ENCODE assay signal across 18 cellular contexts in genomic region chr15:85429522-85429921, GRCh38. TPM values are rescaled to one million over a fixed set of nuclear protein-coding genes. Genes with fewer than 3 reads are reported as not detected.
A peak's percentile ranks its signal among the peaks of the same experiment; 100 is the strongest.
DNase-seq lines count a peak whose midpoint lies in the region; ATAC-seq, FAIRE-seq and TF ChIP-seq lines count a peak whose summit lies in the region.
"Had no signal": no experiment of that assay in that cellular context is flagged by ENCODE, and none has a peak within 500 bp of the region (broad histone marks: within the 10 kb centered on the region; RNA-seq: fewer than 3 reads in every experiment).

No MANE protein-coding gene starts in this region.

- no peak overlapping the region for H4K91ac ChIP-seq in trophoblast cell (ENCODE audit: low read depth, low read length)

- H3K27me3 ChIP-seq in KMS-11 (ENCODE audit: insufficient read depth, low read depth) (no peaks in the 10 kb centered on the region), astrocyte (ENCODE audit: insufficient read depth, low read length) (no peaks in the 10 kb centered on the region), trophoblast cell (ENCODE audit: insufficient read depth, low read length) (no peaks in the 10 kb centered on the region)
- H3K27me3 ChIP-seq: MG63 had no signal

- no peaks in the 10 kb centered on the region for H3K79me1 ChIP-seq in trophoblast cell (ENCODE audit: low read length)

- TF ChIP-seq CTCF in KMS-11 (conservative IDR thresholded peaks at IDR 0.05; ENCODE audit: low read depth, low read length), result no peak
- TF ChIP-seq CTCF in astrocyte (IDR thresholded peaks at IDR 0.05; ENCODE audit: insufficient read depth, low read depth, low read length), result no peak

- H3K18ac ChIP-seq in trophoblast cell (ENCODE audit: low read length), result no peak overlapping the region

- H3K14ac ChIP-seq in trophoblast cell (ENCODE audit: low read length), result no peak overlapping the region

- no peak overlapping the region for H2AK5ac ChIP-seq in trophoblast cell (ENCODE audit: low read length)

- H3K23ac ChIP-seq in trophoblast cell (ENCODE audit: low read length), result no peak overlapping the region

- no peak overlapping the region for H2BK12ac ChIP-seq in trophoblast cell (ENCODE audit: low read length)

- no CpG with 5 or more reads among the region's 3 CpGs for WGBS in trophoblast cell (ENCODE audit: extremely low coverage, insufficient coverage, insufficient read length)

- H3K27ac Mint-ChIP-seq in astrocyte (ENCODE audit: unreplicated experiment), result peak overlapping the region; percentile 26
- peak overlapping the region; percentile 70 for H3K27ac Mint-ChIP-seq in stimulated activated naive B cell treated with anti-CD40 and anti-IgM and Interleukin-4, amounts not matched to agents 10 μg/mL and 1 μg/mL and 100 μg/mL, for 72 hours

- no peak overlapping the region for H3K4me3 Mint-ChIP-seq in astrocyte (ENCODE audit: unreplicated experiment)
- H3K4me3 Mint-ChIP-seq in stimulated activated naive B cell treated with anti-CD40 and anti-IgM and Interleukin-4, amounts not matched to agents 10 μg/mL and 1 μg/mL and 100 μg/mL, for 72 hours, result no peak overlapping the region

- no peak overlapping the region for H2BK120ac ChIP-seq in trophoblast cell (ENCODE audit: insufficient read depth, low read length, poor library complexity)

- peaks cover 2% of the 10 kb centered on the region for H3K9me3 Mint-ChIP-seq in astrocyte (ENCODE audit: unreplicated experiment)
- no peaks in the 10 kb centered on the region for H3K9me3 Mint-ChIP-seq in stimulated activated naive B cell treated with anti-CD40 and anti-IgM and Interleukin-4, amounts not matched to agents 10 μg/mL and 1 μg/mL and 100 μg/mL, for 72 hours

- H4K20me1 ChIP-seq in KMS-11 (ENCODE audit: insufficient read depth) (no peaks in the 10 kb centered on the region), astrocyte (ENCODE audit: insufficient read depth, low read length) (peaks cover 55% of the 10 kb centered on the region)

- no peak overlapping the region for H3K27ac ChIP-seq in KMS-11
- no peak overlapping the region for H3K27ac ChIP-seq in astrocyte (ENCODE audit: low read depth, low read length)
- H3K27ac ChIP-seq in trophoblast cell (ENCODE audit: low read depth, low read length), result no peak overlapping the region
- H3K27ac ChIP-seq: C4-2B had no signal

- H3K9me3 ChIP-seq in astrocyte (ENCODE audit: insufficient read depth, low read depth, low read length) (no peaks in the 10 kb centered on the region), trophoblast cell (ENCODE audit: insufficient read depth, low read depth, low read length) (no peaks in the 10 kb centered on the region)

- ATAC-seq in Right ventricle myocardium inferior (peak; percentile 63), HG02840 (IDR thresholded peaks at IDR 0.05; ENCODE audit: low FRiP score, unreplicated experiment) (no peak)
- ATAC-seq in stimulated activated naive B cell treated with anti-CD40 and anti-IgM and Interleukin-4, amounts not matched to agents 10 μg/mL and 1 μg/mL and 100 μg/mL, for 72 hours (replicated peaks), result no peak
- ATAC-seq: HCT116 had no signal

- H3K36me3 ChIP-seq in KMS-11 (ENCODE audit: insufficient read depth) (no peaks in the 10 kb centered on the region), astrocyte (ENCODE audit: insufficient read depth, low read length) (no peaks in the 10 kb centered on the region), trophoblast cell (ENCODE audit: control insufficient read depth in 1 of 2, insufficient read depth in 2 of 2, low read length in 2 of 2) (no peaks in the 10 kb centered on the region)

- H3K4me2 ChIP-seq in KMS-11, result 0 out of 2 replicates have a peak overlapping the region, but pooled peaks have one; percentile 23
- no peak overlapping the region for H3K4me2 ChIP-seq in astrocyte (ENCODE audit: low read length)
- no peak overlapping the region for H3K4me2 ChIP-seq in trophoblast cell (ENCODE audit: low read length)

- no peaks in the 10 kb centered on the region for H3K36me3 Mint-ChIP-seq in astrocyte (ENCODE audit: low read depth, unreplicated experiment)
- peaks cover 0 to 2% of the 10 kb centered on the region in 2 donors for H3K36me3 Mint-ChIP-seq in stimulated activated naive B cell treated with anti-CD40 and anti-IgM and Interleukin-4, amounts not matched to agents 10 μg/mL and 1 μg/mL and 100 μg/mL, for 72 hours

- no peak overlapping the region for H3K4ac ChIP-seq in trophoblast cell (ENCODE audit: low read depth, low read length)

- H3K4me1 Mint-ChIP-seq in astrocyte (ENCODE audit: low read depth, unreplicated experiment), result peaks cover 30% of the 10 kb centered on the region
- H3K4me1 Mint-ChIP-seq in stimulated activated naive B cell treated with anti-CD40 and anti-IgM and Interleukin-4, amounts not matched to agents 10 μg/mL and 1 μg/mL and 100 μg/mL, for 72 hours, result peaks cover 39 to 65% of the 10 kb centered on the region in 2 donors

- no peak overlapping the region for H2BK5ac ChIP-seq in trophoblast cell (ENCODE audit: low read depth, low read length, poor library complexity)

- no peaks in the 10 kb centered on the region; the same call in 1 of the 2 replicates for H3K79me2 ChIP-seq in KMS-11 (ENCODE audit: insufficient read depth, low read depth)
- H3K79me2 ChIP-seq in astrocyte (ENCODE audit: insufficient read depth, low read length), result peaks cover 89% of the 10 kb centered on the region
- H3K79me2 ChIP-seq in trophoblast cell (ENCODE audit: control insufficient read depth, insufficient read depth, low read length, poor library complexity), result peaks cover 4% of the 10 kb centered on the region

- FAIRE-seq in astrocyte (lab: Jason Lieb, UNC), result no peak
- FAIRE-seq: A204.1, G401.6, GM18507, H1 had no signal

- H3K4me1 ChIP-seq in KMS-11 (ENCODE audit: low read depth, poor library complexity, severe bottlenecking), result peaks cover 21% of the 10 kb centered on the region
- H3K4me1 ChIP-seq in astrocyte (ENCODE audit: insufficient read depth, low read length), result peaks cover 2% of the 10 kb centered on the region
- no peaks in the 10 kb centered on the region for H3K4me1 ChIP-seq in trophoblast cell (ENCODE audit: control insufficient read depth in 1 of 2, insufficient read depth in 2 of 2, low read length in 2 of 2)

- intact Hi-C loops in Right ventricle myocardium inferior (cut with DNase I), result no loop called here
- intact Hi-C loops in cardiac septum (cut with DNase I), result no loop called here

- H4K12ac ChIP-seq in trophoblast cell (ENCODE audit: low read depth, low read length), result no peak overlapping the region

- H2AFZ ChIP-seq in KMS-11 (ENCODE audit: low read depth) (no peak overlapping the region), astrocyte (ENCODE audit: low read depth, low read length) (no peak overlapping the region), trophoblast cell (ENCODE audit: insufficient read depth, low read length, poor library complexity) (no peak overlapping the region)

- no peak for DNase-seq in Right ventricle myocardium inferior (ENCODE audit: missing footprints)
- DNase-seq in cardiac septum (ENCODE audit: low spot score), result no peak
- no peak for DNase-seq in astrocyte (ENCODE audit: low read depth)
- no peak for DNase-seq in stimulated activated naive B cell treated with anti-CD40 and anti-IgM and Interleukin-4, amounts not matched to agents 10 μg/mL and 1 μg/mL and 100 μg/mL, for 72 hours
- no peak for DNase-seq in trophoblast cell
- DNase-seq: MG63, NCI-H1417, NCI-H187, NCI-H446, NCI-H526 had no signal

- no peaks in the 10 kb centered on the region for H3K27me3 Mint-ChIP-seq in astrocyte (ENCODE audit: low read depth, unreplicated experiment)
- no peaks in the 10 kb centered on the region for H3K27me3 Mint-ChIP-seq in stimulated activated naive B cell treated with anti-CD40 and anti-IgM and Interleukin-4, amounts not matched to agents 10 μg/mL and 1 μg/mL and 100 μg/mL, for 72 hours

- no peak overlapping the region for H3K9ac ChIP-seq in KMS-11
- no peak overlapping the region for H3K9ac ChIP-seq in astrocyte (ENCODE audit: low read length)
- no peak overlapping the region for H3K9ac ChIP-seq in trophoblast cell (ENCODE audit: low read length)

- no peak overlapping the region for H4K8ac ChIP-seq in trophoblast cell (ENCODE audit: low read depth, low read length)

- H3K4me3 ChIP-seq in KMS-11 (IDR thresholded peaks at IDR 0.05; ENCODE audit: insufficient read depth, low read depth, low read length) (no peak overlapping the region), astrocyte (ENCODE audit: insufficient read depth, low read depth, low read length) (no peak overlapping the region), trophoblast cell (ENCODE audit: low read depth, low read length) (no peak overlapping the region)
- H3K4me3 ChIP-seq: MG63 had no signal

RNA-seq across cellular contexts. Expression of gene AKAP13, which starts 49.1 kb away (rescaled TPM):
- total RNA-seq in Right ventricle myocardium inferior, result 292 TPM
- 458 TPM for total RNA-seq in cardiac septum
- 93.0 and 98.2 TPM in 2 replicates for total RNA-seq in astrocyte
- polyA plus RNA-seq in trophoblast cell (2013), result 24.8 and 27.3 TPM in 2 replicates
